In genomic region chr4:139015269-139015947, GRCh38 we compare ENCODE assay signal across 8 cellular contexts. TPM values are rescaled to one million over a fixed set of nuclear protein-coding genes. Genes with fewer than 3 reads are reported as not detected.
DNase-seq lines count a peak whose midpoint lies in the region; ATAC-seq, FAIRE-seq and TF ChIP-seq lines count a peak whose summit lies in the region.

Gene NOCT, plus strand, starts transcription at chr4:139015781. Its CDS starts 201 bp downstream, at chr4:139015982.

- H3K9me3 ChIP-seq in psoas muscle: no peaks in the 10 kb centered on the region

- H3K36me3 ChIP-seq in psoas muscle (ENCODE audit: insufficient read depth in 1 of 2, low read depth in 1 of 2): peaks cover 0 to 5% of the 10 kb centered on the region in 2 donors

- peak; percentile 98 for TF ChIP-seq POLR2A in GM18505 (IDR thresholded peaks at IDR 0.05; ENCODE audit: borderline replicate concordance, extremely low read depth, insufficient read depth, insufficient read length)

- H3K27ac ChIP-seq in angular gyrus (ENCODE audit: low read depth, low read length) (peak within 1 kb of the TSS; percentile 89), psoas muscle (peak within 1 kb of the TSS; percentile 92)

- peaks cover 0 to 1% (median 0%) of the 10 kb centered on the region in 3 donors for H3K27me3 ChIP-seq in psoas muscle (ENCODE audit: insufficient read depth in 3 of 3, low read length in 2 of 3)

- TF ChIP-seq CTCF in psoas muscle (IDR thresholded peaks at IDR 0.05): peak; percentile 17

- peak within 1 kb of the TSS; percentile 77 for H3K4me3 ChIP-seq in psoas muscle

- intact Hi-C loops in left ventricle myocardium superior (cut with micrococcal nuclease) (no loop called here), psoas muscle (cut with DNase I) (no loop called here)

- ATAC-seq in GM18505 (IDR thresholded peaks at IDR 0.05; ENCODE audit: unreplicated experiment) (peak; percentile 94), HG02970 (IDR thresholded peaks at IDR 0.05; ENCODE audit: low FRiP score, unreplicated experiment) (peak; percentile 96), left ventricle myocardium superior (peak; percentile 95), psoas muscle (peak; percentile 94 to 96 (median 94))

- DNase-seq in NCI-H187 treated with DMSO at 0.1 percent for 48 hours (lab: John Stamatoyannopoulos, UW): peak; percentile 30
- peak; percentile 88 to 95 (median 91) for DNase-seq in T-helper 2 cell
- peak; percentile 93 for DNase-seq in left ventricle myocardium superior
- peak; percentile 91 to 95 for DNase-seq in psoas muscle
- peak; percentile 85 for DNase-seq in urothelium cell line (ENCODE audit: low spot score)

- H3K4me1 ChIP-seq in psoas muscle: peaks cover 34% of the 10 kb centered on the region

- WGBS in psoas muscle, 3 donors: 0 to 1% (median 0%) methylated on average over 54 to 62 of the region's 62 CpGs

- no peak for FAIRE-seq in urothelium cell line (lab: Jason Lieb, UNC)

RNA-seq across cellular contexts. Expression of gene NOCT, which starts in this region (rescaled TPM):
- total RNA-seq in left ventricle myocardium superior (10.1 TPM), psoas muscle (10 to 100 TPM; 11.4 to 21.8 (median 15.0) TPM)
- polyA plus RNA-seq in psoas muscle: 1 to 10 TPM; 3.9 to 6.1 (median 4.6) TPM

Comparison
In these comparisons a context has a peak if more than half of its experiments do, and no peak if none do; other contexts are left out.
1. Peak in every context shown above with its lines: DNase-seq, ATAC-seq, H3K4me3 ChIP-seq and H3K27ac ChIP-seq.
2. DNase-seq: peak in every context shown above with its lines; median percentile 93 in left ventricle myocardium superior; 93 in psoas muscle; 91 in T-helper 2 cell; 85 in urothelium cell line; 30 in NCI-H187 treated with DMSO at 0.1 percent for 48 hours.